1 cellular context compared by ENCODE assay signal in genomic region chr14:21436567-21437062, GRCh38.
TF ChIP-seq lines count a peak whose summit lies in the region.

No MANE protein-coding gene starts in this region.

TF ChIP-seq in H1, 55 proteins besides CTCF, POLR2A, EP300 and RAD21 (continued from another document):
- no peak for TF ChIP-seq ATF2 (IDR thresholded peaks at IDR 0.05; ENCODE audit: low read length)
- no peak for TF ChIP-seq TAF1 (IDR thresholded peaks at IDR 0.05; ENCODE audit: low read depth, low read length)
